24 cellular contexts compared by ENCODE assay signal in the genomic region with DNA sequence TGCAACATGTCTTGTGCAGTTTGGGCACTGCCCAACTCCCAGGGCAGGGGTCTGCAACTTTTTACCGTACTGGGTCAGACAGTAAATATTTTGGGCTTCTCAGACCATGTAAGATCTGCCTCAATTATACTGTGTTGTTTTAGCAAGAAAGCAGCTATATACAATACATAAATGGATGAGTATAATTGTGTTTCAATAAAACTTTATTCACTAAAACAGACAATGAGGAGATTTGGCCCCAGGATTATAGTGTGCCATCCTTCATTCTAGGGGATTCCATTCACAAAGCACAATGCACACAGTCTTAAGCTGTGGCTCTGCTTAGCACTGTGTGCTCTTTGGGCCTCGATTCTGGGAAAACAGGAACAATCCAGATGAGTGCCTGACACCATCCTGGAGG.
"Had no signal": no experiment of that assay in that cellular context is flagged by ENCODE, and none has a peak within 500 bp of the region (broad histone marks: within the 10 kb centered on the region; RNA-seq: fewer than 3 reads in every experiment).

No MANE protein-coding gene starts in this region.

- H3K36me3 ChIP-seq: adrenal gland, ascending aorta, brain microvascular endothelial cell, breast epithelium, cardiac muscle cell had no signal

- H3K4me1 ChIP-seq: body of pancreas, breast epithelium had no signal

- ATAC-seq: body of pancreas had no signal

- H3K27me3 ChIP-seq: adrenal gland, ascending aorta, body of pancreas, brain microvascular endothelial cell, breast epithelium had no signal

- FAIRE-seq: astrocyte, bronchial epithelial cell had no signal

- DNase-seq: activated effector memory CD4-positive, alpha-beta T cell treated with Interleukin-2 at 50 U/mL for 16 hours; activated gamma-delta T cell; activated gamma-delta T cell treated with Interleukin-2 at 50 U/mL for 16 hours; activated naive CD4-positive, alpha-beta T cell; activated naive CD4-positive, alpha-beta T cell treated with anti-CD3 and anti-CD28 coated beads, Interleukin-2, amount 10 ng/mL, durations not matched to agents 7 days and 5 days; activated naive CD4-positive, alpha-beta T cell treated with anti-CD3 and anti-CD28 coated beads, Interleukin-2, amount 50 U/mL, for 16 hours; activated naive CD4-positive, alpha-beta T cell treated with Interleukin-2 at 50 U/mL for 16 hours; activated naive CD8-positive, alpha-beta T cell treated with anti-CD3 and anti-CD28 coated beads, Interleukin-2, amount 10 ng/mL, durations not matched to agents 7 days and 5 days; activated T-cell treated with anti-CD3 and anti-CD28 coated beads, Interleukin-2, amount 50 U/mL, for 4 hours; adrenal gland; amniotic stem cell; amygdala; anterior cingulate cortex; aorta; body of pancreas; brain microvascular endothelial cell; caudate nucleus; central memory CD4-positive, alpha-beta T cell; cerebellar nuclear complex had no signal

- H3K9me3 ChIP-seq: adrenal gland, ascending aorta, body of pancreas, breast epithelium had no signal

- H3K27ac ChIP-seq: adrenal gland, ascending aorta, body of pancreas, brain microvascular endothelial cell, breast epithelium, cardiac muscle cell had no signal

- H3K4me3 ChIP-seq: adrenal gland, ascending aorta, body of pancreas, breast epithelium, cardiac muscle cell had no signal
